Comparison of ENCODE assay signal across 23 cellular contexts in genomic region chr7:151758994-151759540, GRCh38.
DNase-seq lines count a peak whose midpoint lies in the region; ATAC-seq, FAIRE-seq and TF ChIP-seq lines count a peak whose summit lies in the region.
"Had no signal": no experiment of that assay in that cellular context is flagged by ENCODE, and none has a peak within 500 bp of the region (broad histone marks: within the 10 kb centered on the region; RNA-seq: fewer than 3 reads in every experiment).

No MANE protein-coding gene starts in this region.

- H3K4ac ChIP-seq in H1 (replicated peaks; ENCODE audit: insufficient read length, low read depth, low read length), result no peak overlapping the region

- no peak overlapping the region for H3K23ac ChIP-seq in H1 (ENCODE audit: insufficient read length)

- no peak for TF ChIP-seq POLR2A in H1 (IDR thresholded peaks at IDR 0.05; ENCODE audit: control extremely low read depth in 1 of 2, low read depth in 2 of 2, low read length in 2 of 2)

- no peak overlapping the region for H3K4me3 Mint-ChIP-seq in activated naive CD8-positive, alpha-beta T cell treated with anti-CD3 and anti-CD28 coated beads, Interleukin-2, amount 10 ng/mL, durations not matched to agents 7 days and 5 days
- no peak overlapping the region for H3K4me3 Mint-ChIP-seq in activated naive CD8-positive, alpha-beta T cell treated with anti-CD3 and anti-CD28 coated beads for 36 hours
- H3K4me3 Mint-ChIP-seq in endodermal cell, result no peak overlapping the region
- H3K4me3 Mint-ChIP-seq: H9; immature natural killer cell; stimulated activated memory B cell treated with anti-CD40 and anti-IgM and Interleukin-4, amounts not matched to agents 10 μg/mL and 1 μg/mL and 100 μg/mL, for 72 hours had no signal

- no peak for TF ChIP-seq RAD21 in H1 (IDR thresholded peaks at IDR 0.05 in 1 of 2, conservative IDR thresholded peaks at IDR 0.05 in 1 of 2; ENCODE audit: low read depth in 2 of 2, low read length in 2 of 2)

- peak overlapping the region; percentile 23; the same call in 1 of the 2 replicates for H2BK20ac ChIP-seq in H1 (ENCODE audit: low read length)

- no peak overlapping the region for H2BK120ac ChIP-seq in H1 (replicated peaks; ENCODE audit: low read depth, low read length)

- H3K9me2 ChIP-seq in Karpas-422 (replicated peaks; ENCODE audit: insufficient read depth, low read length), result no peaks in the 10 kb centered on the region

- CTCF ChIA-PET in H1 (lab: Charles Lee; ENCODE audit: partially characterized antibody), result interaction anchor here (0.6 to 8.6 kb wide), 52 partner anchors 8 to 390 kb away, joined by 3 to 107 read pairs (median 5); no protein-coding TSS in a partner anchor

- no peak overlapping the region for H4K91ac ChIP-seq in H1 (replicated peaks; ENCODE audit: insufficient read length, low read length)

- WGBS in H1 (ENCODE audit: extremely low coverage in 1 of 2, insufficient coverage in 1 of 2, insufficient read length in 1 of 2, insufficient replicate concordance in 2 of 2, low coverage in 1 of 2, low lambda C conversion rate in 2 of 2, missing lambda C conversion rate in 1 of 2), 2 experiments, result 88% methylated on average over 14 of the region's 14 CpGs; no CpG with 5 or more reads in 1 of the 2 experiments
- 88 to 90% methylated on average over 14 of the region's 14 CpGs for WGBS in endodermal cell (ENCODE audit: insufficient coverage in 1 of 2, insufficient read length in 1 of 2), 2 experiments

- H3K4me1 ChIP-seq in Karpas-422 (ENCODE audit: low read length) (peaks cover 21% of the 10 kb centered on the region), H1 (replicated peaks in 1 of 4; ENCODE audit: control insufficient read depth in 3 of 4, insufficient read depth in 4 of 4, low read length in 3 of 4) (peaks cover 2 to 10% (median 7%) of the 10 kb centered on the region in 4 experiments; a peak in 6 of 7 replicates), endodermal cell (ENCODE audit: control insufficient read depth, insufficient read depth, low read length) (no peaks in the 10 kb centered on the region)

- no peak overlapping the region for H3K14ac ChIP-seq in H1 (ENCODE audit: insufficient read length)

- H3K4me3 ChIP-seq in Karpas-422 (ENCODE audit: low read length) (no peak overlapping the region), H1 (ENCODE audit: extremely low read depth in 1 of 4, insufficient read depth in 2 of 4, low read depth in 3 of 4, low read length in 4 of 4) (no peak overlapping the region), endodermal cell (ENCODE audit: low read length) (no peak overlapping the region)
- H3K4me3 ChIP-seq: BLaER1, dorsolateral prefrontal cortex, gastroesophageal sphincter, Peyer's patch, prostate gland, upper lobe of right lung had no signal

- H4K20me1 ChIP-seq in Karpas-422 (ENCODE audit: insufficient read depth, low read depth, low read length) (no peaks in the 10 kb centered on the region), H1 (replicated peaks in 1 of 2; ENCODE audit: control insufficient read depth in 1 of 2, insufficient read depth in 2 of 2, low read length in 2 of 2) (no peaks in the 10 kb centered on the region)

- H3K27me3 ChIP-seq in Karpas-422 (ENCODE audit: low read length) (no peaks in the 10 kb centered on the region), H1 (replicated peaks in 1 of 4; ENCODE audit: control insufficient read depth in 3 of 4, extremely low read depth in 1 of 4, insufficient read depth in 3 of 4, low read length in 3 of 4) (peaks cover 0 to 10% (median 5%) of the 10 kb centered on the region in 4 experiments; a peak in 4 of 7 replicates), endodermal cell (ENCODE audit: control insufficient read depth, insufficient read depth, low read length, poor library complexity, severe bottlenecking) (no peaks in the 10 kb centered on the region)
- H3K27me3 ChIP-seq: BLaER1, gastroesophageal sphincter, Peyer's patch, upper lobe of right lung had no signal

- peaks cover 2% of the 10 kb centered on the region for H3K36me3 Mint-ChIP-seq in activated naive CD8-positive, alpha-beta T cell treated with anti-CD3 and anti-CD28 coated beads, Interleukin-2, amount 10 ng/mL, durations not matched to agents 7 days and 5 days
- no peaks in the 10 kb centered on the region for H3K36me3 Mint-ChIP-seq in activated naive CD8-positive, alpha-beta T cell treated with anti-CD3 and anti-CD28 coated beads for 36 hours
- H3K36me3 Mint-ChIP-seq in endodermal cell (ENCODE audit: low read depth), result no peaks in the 10 kb centered on the region
- H3K36me3 Mint-ChIP-seq: immature natural killer cell had no signal

- no peak for DNase-seq in activated naive CD8-positive, alpha-beta T cell treated with anti-CD3 and anti-CD28 coated beads, Interleukin-2, amount 10 ng/mL, durations not matched to agents 7 days and 5 days
- DNase-seq in activated naive CD8-positive, alpha-beta T cell treated with anti-CD3 and anti-CD28 coated beads for 36 hours, result no peak
- peak; percentile 45 for DNase-seq in Karpas-422
- DNase-seq in H1 (ENCODE audit: low read depth in 1 of 2, low spot score in 2 of 2), result no peak
- DNase-seq in endodermal cell, result no peak
- DNase-seq in DMS53 treated with DMSO at 0.1 percent for 48 hours (lab: John Stamatoyannopoulos, UW; ENCODE audit: unreplicated experiment), result no peak
- DNase-seq in NCI-H2029 treated with DMSO at 0.1 percent for 48 hours (lab: John Stamatoyannopoulos, UW), result no peak
- DNase-seq: NCI-H524 treated with DMSO at 0.1 percent for 48 hours, SHP77 treated with DMSO at 0.1 percent for 48 hours, T1000, upper lobe of right lung had no signal

- no peak overlapping the region for H2AFZ ChIP-seq in Karpas-422 (ENCODE audit: low read length)
- H2AFZ ChIP-seq in H1 (ENCODE audit: low read length), result no peak overlapping the region

- H3K36me3 ChIP-seq in Karpas-422 (ENCODE audit: insufficient read depth, low read length) (no peaks in the 10 kb centered on the region), H1 (ENCODE audit: control insufficient read depth in 2 of 4, insufficient read depth in 4 of 4, low read length in 3 of 4) (no peaks in the 10 kb centered on the region; a peak in 1 of 8 replicates), endodermal cell (ENCODE audit: control insufficient read depth, insufficient read depth, low read length) (no peaks in the 10 kb centered on the region)
- H3K36me3 ChIP-seq: BLaER1, gastroesophageal sphincter, Peyer's patch, prostate gland, upper lobe of right lung, WERI-Rb-1 had no signal

- no peak overlapping the region for H3K9ac ChIP-seq in Karpas-422 (ENCODE audit: low read length)
- no peak overlapping the region for H3K9ac ChIP-seq in H1 (replicated peaks in 1 of 4; ENCODE audit: extremely low read depth in 1 of 4, low read depth in 3 of 4, low read length in 3 of 4)
- no peak overlapping the region for H3K9ac ChIP-seq in endodermal cell (ENCODE audit: extremely low read depth, low read length, poor library complexity, severe bottlenecking)
- H3K9ac ChIP-seq: BLaER1 had no signal

- peak overlapping the region; percentile 19; the same call in 1 of the 2 replicates for H2AK5ac ChIP-seq in H1 (ENCODE audit: low read depth, low read length)

- peak overlapping the region; percentile 7; the same call in 1 of the 2 replicates for H2BK12ac ChIP-seq in H1 (ENCODE audit: low read depth, low read length)

- no peak overlapping the region for H4K8ac ChIP-seq in H1 (ENCODE audit: extremely low read depth, insufficient read depth, low read length)

- no peak overlapping the region for H4K5ac ChIP-seq in H1 (ENCODE audit: insufficient read length, low read depth, low read length)

- H3K27ac ChIP-seq in Karpas-422 (ENCODE audit: low read length), result no peak overlapping the region
- H3K27ac ChIP-seq in H1 (ENCODE audit: low read depth, low read length), result no peak overlapping the region
- H3K27ac ChIP-seq in endodermal cell (ENCODE audit: low read depth, low read length), result no peak overlapping the region
- H3K27ac ChIP-seq: BLaER1, HL-60, Peyer's patch, upper lobe of right lung, WERI-Rb-1 had no signal

- peaks cover 24% of the 10 kb centered on the region for H3K4me1 Mint-ChIP-seq in activated naive CD8-positive, alpha-beta T cell treated with anti-CD3 and anti-CD28 coated beads, Interleukin-2, amount 10 ng/mL, durations not matched to agents 7 days and 5 days
- H3K4me1 Mint-ChIP-seq in activated naive CD8-positive, alpha-beta T cell treated with anti-CD3 and anti-CD28 coated beads for 36 hours, result peaks cover 22% of the 10 kb centered on the region
- peaks cover 14% of the 10 kb centered on the region for H3K4me1 Mint-ChIP-seq in endodermal cell

- H3K56ac ChIP-seq in H1 (replicated peaks; ENCODE audit: insufficient read length, low read depth, low read length), result no peak overlapping the region

- POLR2A ChIA-PET in activated naive CD8-positive, alpha-beta T cell treated with anti-CD3 and anti-CD28 coated beads, Interleukin-2, amount 10 ng/mL, durations not matched to agents 7 days and 5 days (lab: Charles Lee), result interaction anchor here (4.0 kb wide), 1 partner anchor 9 kb away, joined by 25 read pairs; no protein-coding TSS in a partner anchor
- POLR2A ChIA-PET in H1 (lab: Charles Lee; ENCODE audit: partially characterized antibody), result interaction anchor here (0.6 to 1.1 kb wide), 2 partner anchors 40 to 88 kb away, joined by 3 read pairs; no protein-coding TSS in a partner anchor

- H3K9me3 ChIP-seq in Karpas-422 (ENCODE audit: low read length) (no peaks in the 10 kb centered on the region), H1 (ENCODE audit: insufficient read depth in 2 of 2, low read depth in 1 of 2, low read length in 1 of 2) (no peaks in the 10 kb centered on the region), endodermal cell (ENCODE audit: control insufficient read depth, low read length) (no peaks in the 10 kb centered on the region)
- H3K9me3 ChIP-seq: BLaER1, gastroesophageal sphincter, Peyer's patch, prostate gland, upper lobe of right lung had no signal

- no peaks in the 10 kb centered on the region for H3K79me1 ChIP-seq in H1 (ENCODE audit: low read depth, low read length)

- no peak for TF ChIP-seq CTCF in H1 (IDR thresholded peaks at IDR 0.05; ENCODE audit: control extremely low read depth in 1 of 3, insufficient read depth in 1 of 3, low read depth in 1 of 3, low read length in 3 of 3)
- TF ChIP-seq CTCF in endodermal cell (conservative IDR thresholded peaks at IDR 0.05), result no peak

- no peaks in the 10 kb centered on the region for H3K27me3 Mint-ChIP-seq in activated naive CD8-positive, alpha-beta T cell treated with anti-CD3 and anti-CD28 coated beads, Interleukin-2, amount 10 ng/mL, durations not matched to agents 7 days and 5 days
- no peaks in the 10 kb centered on the region for H3K27me3 Mint-ChIP-seq in activated naive CD8-positive, alpha-beta T cell treated with anti-CD3 and anti-CD28 coated beads for 36 hours
- H3K27me3 Mint-ChIP-seq in endodermal cell (ENCODE audit: insufficient read depth), result peaks cover 15% of the 10 kb centered on the region
- H3K27me3 Mint-ChIP-seq: stimulated activated memory B cell treated with anti-CD40 and anti-IgM and Interleukin-4, amounts not matched to agents 10 μg/mL and 1 μg/mL and 100 μg/mL, for 72 hours had no signal

- H3K4me2 ChIP-seq in Karpas-422 (ENCODE audit: low read depth, low read length, poor library complexity, severe bottlenecking), result no peak overlapping the region
- H3K4me2 ChIP-seq in H1 (ENCODE audit: insufficient read depth in 1 of 2, low read depth in 2 of 2, low read length in 2 of 2), result no peak overlapping the region
- H3K4me2 ChIP-seq: BLaER1 had no signal

- no peak for TF ChIP-seq EP300 in H1 (IDR thresholded peaks at IDR 0.05; ENCODE audit: borderline replicate concordance in 1 of 2, low read depth in 2 of 2, low read length in 2 of 2)

- H3K23me2 ChIP-seq in H1 (ENCODE audit: low read depth, low read length), result no peaks in the 10 kb centered on the region

- peak overlapping the region; percentile 60 for H3K27ac Mint-ChIP-seq in activated naive CD8-positive, alpha-beta T cell treated with anti-CD3 and anti-CD28 coated beads, Interleukin-2, amount 10 ng/mL, durations not matched to agents 7 days and 5 days
- no peak overlapping the region for H3K27ac Mint-ChIP-seq in activated naive CD8-positive, alpha-beta T cell treated with anti-CD3 and anti-CD28 coated beads for 36 hours
- H3K27ac Mint-ChIP-seq in endodermal cell, result no peak overlapping the region
- H3K27ac Mint-ChIP-seq: activated T-helper 2 cell treated with anti-CD3 and anti-CD28 coated beads, Interferon-gamma antibody, Interleukin-2, Interleukin-4, amounts not matched to agents 10 μg/mL and 5 μg/mL and 100 μg/mL, durations not matched to agents 14 hours and 24 hours and 36 hours; H9 had no signal

- H3K79me2 ChIP-seq in Karpas-422 (ENCODE audit: low read length) (no peaks in the 10 kb centered on the region), H1 (ENCODE audit: control insufficient read depth in 1 of 2, insufficient read depth in 2 of 2, low read length in 2 of 2) (no peaks in the 10 kb centered on the region)

- H3K9me3 Mint-ChIP-seq in activated naive CD8-positive, alpha-beta T cell treated with anti-CD3 and anti-CD28 coated beads, Interleukin-2, amount 10 ng/mL, durations not matched to agents 7 days and 5 days, result no peaks in the 10 kb centered on the region
- H3K9me3 Mint-ChIP-seq in activated naive CD8-positive, alpha-beta T cell treated with anti-CD3 and anti-CD28 coated beads for 36 hours, result no peaks in the 10 kb centered on the region
- H3K9me3 Mint-ChIP-seq in endodermal cell, result no peaks in the 10 kb centered on the region
- H3K9me3 Mint-ChIP-seq: activated T-helper 2 cell treated with anti-CD3 and anti-CD28 coated beads, Interferon-gamma antibody, Interleukin-2, Interleukin-4, amounts not matched to agents 10 μg/mL and 5 μg/mL and 100 μg/mL, durations not matched to agents 14 hours and 24 hours and 36 hours; H9; immature natural killer cell; stimulated activated memory B cell treated with anti-CD40 and anti-IgM and Interleukin-4, amounts not matched to agents 10 μg/mL and 1 μg/mL and 100 μg/mL, for 72 hours had no signal

- peak overlapping the region; percentile 12; the same call in 1 of the 2 replicates for H2BK15ac ChIP-seq in H1 (ENCODE audit: low read length)

- no peak for ATAC-seq in activated naive CD8-positive, alpha-beta T cell treated with anti-CD3 and anti-CD28 coated beads, Interleukin-2, amount 10 ng/mL, durations not matched to agents 7 days and 5 days (ENCODE audit: low read depth)
- ATAC-seq in GM18858 (IDR thresholded peaks at IDR 0.05; ENCODE audit: unreplicated experiment), result no peak

- no peak for FAIRE-seq in H1 (lab: Jason Lieb, UNC)

- H3K18ac ChIP-seq in H1 (ENCODE audit: extremely low read depth, low read length), result no peak overlapping the region

- H2BK5ac ChIP-seq in H1 (ENCODE audit: low read depth, low read length), result no peak overlapping the region
